ENCODE assay signal across 10 cellular contexts in the genomic region with DNA sequence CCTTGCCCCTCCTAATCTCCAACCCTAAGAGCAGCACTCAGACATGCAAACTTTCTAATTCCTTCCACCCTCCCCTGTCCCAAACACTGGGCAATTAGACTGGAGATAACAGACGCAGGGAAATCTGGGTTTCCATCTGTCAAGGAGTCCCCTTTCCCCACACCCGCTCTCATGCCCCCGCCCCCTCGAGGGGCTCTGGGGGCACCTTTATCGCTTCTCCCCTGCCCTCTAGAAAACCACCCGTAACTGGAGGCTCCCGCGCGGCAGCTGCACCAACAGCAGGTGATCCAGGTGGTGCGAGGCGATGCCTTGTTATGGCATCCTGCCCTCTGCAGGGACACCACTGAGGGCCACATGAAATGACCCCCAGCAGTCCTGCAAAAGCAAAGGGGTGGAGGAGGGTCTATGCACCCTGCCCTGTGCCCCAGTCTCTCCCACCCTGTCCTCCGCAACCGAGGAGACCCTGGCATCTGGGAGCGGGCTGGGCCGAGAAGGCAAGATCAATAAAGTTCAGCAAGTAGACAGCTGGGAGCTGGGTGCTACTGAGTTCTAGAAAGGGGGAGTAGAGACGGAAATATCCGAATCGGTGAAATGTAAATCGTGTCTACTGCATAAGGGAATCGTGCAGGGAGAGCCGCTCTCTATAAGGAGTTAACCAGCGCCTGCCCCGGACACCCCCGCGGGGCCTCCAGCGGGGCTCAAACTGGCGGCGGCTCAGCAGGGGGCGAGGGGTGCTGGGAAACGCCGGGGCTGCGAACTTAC. TPM values are rescaled to one million over a fixed set of nuclear protein-coding genes. Genes with fewer than 3 reads are reported as not detected.
DNase-seq lines count a peak whose midpoint lies in the region; ATAC-seq and TF ChIP-seq lines count a peak whose summit lies in the region.
"Had no signal": no experiment of that assay in that cellular context is flagged by ENCODE, and none has a peak within 500 bp of the region (broad histone marks: within the 10 kb centered on the region; RNA-seq: fewer than 3 reads in every experiment).

No MANE protein-coding gene starts in this region.

- peak overlapping the region in 1 of 2 donors; percentile 82 for H3K27ac ChIP-seq in thoracic aorta

- H3K36me3 ChIP-seq in thoracic aorta, result no peaks in the 10 kb centered on the region

- H3K27ac Mint-ChIP-seq in activated CD4-positive, alpha-beta T cell treated with anti-CD3 and anti-CD28 coated beads, Interleukin-2, amount 10 ng/mL, durations not matched to agents 7 days and 5 days, result peak overlapping the region; percentile 51
- peak overlapping the region in 3 of 5 experiments; percentile 4 to 61 (median 22) for H3K27ac Mint-ChIP-seq in brain
- no peak overlapping the region for H3K27ac Mint-ChIP-seq in memory B cell

- peak overlapping the region; percentile 10 for H3K4me3 Mint-ChIP-seq in activated CD4-positive, alpha-beta T cell treated with anti-CD3 and anti-CD28 coated beads, Interleukin-2, amount 10 ng/mL, durations not matched to agents 7 days and 5 days
- peak overlapping the region; percentile 85 to 90 (median 87) for H3K4me3 Mint-ChIP-seq in brain
- H3K4me3 Mint-ChIP-seq in memory B cell, result peak overlapping the region; percentile 59

- CTCF ChIA-PET in activated CD4-positive, alpha-beta T cell treated with anti-CD3 and anti-CD28 coated beads, Interleukin-2, amount 10 ng/mL, durations not matched to agents 7 days and 5 days (lab: Charles Lee), result no interaction called here

- peaks cover 49% of the 10 kb centered on the region for H3K27me3 Mint-ChIP-seq in activated CD4-positive, alpha-beta T cell treated with anti-CD3 and anti-CD28 coated beads, Interleukin-2, amount 10 ng/mL, durations not matched to agents 7 days and 5 days
- H3K27me3 Mint-ChIP-seq in brain (peaks cover 79% of the 10 kb centered on the region), memory B cell (peaks cover 19% of the 10 kb centered on the region)

- POLR2A ChIA-PET in activated CD4-positive, alpha-beta T cell treated with anti-CD3 and anti-CD28 coated beads, Interleukin-2, amount 10 ng/mL, durations not matched to agents 7 days and 5 days (lab: Charles Lee), result no interaction called here

- peak overlapping the region; percentile 81 for H3K4me3 ChIP-seq in thoracic aorta
- H3K4me3 ChIP-seq: lung had no signal

- H3K36me3 Mint-ChIP-seq in activated CD4-positive, alpha-beta T cell treated with anti-CD3 and anti-CD28 coated beads, Interleukin-2, amount 10 ng/mL, durations not matched to agents 7 days and 5 days (ENCODE audit: low read depth), result no peaks in the 10 kb centered on the region
- H3K36me3 Mint-ChIP-seq in brain, result no peaks in the 10 kb centered on the region
- no peaks in the 10 kb centered on the region for H3K36me3 Mint-ChIP-seq in memory B cell

- peaks cover 0 to 14% of the 10 kb centered on the region in 2 donors for H3K4me1 ChIP-seq in thoracic aorta (ENCODE audit: control insufficient read depth in 1 of 2, low read depth in 2 of 2)

- DNase-seq in activated CD4-positive, alpha-beta T cell treated with anti-CD3 and anti-CD28 coated beads, Interleukin-2, amount 10 ng/mL, durations not matched to agents 7 days and 5 days, result no peak
- DNase-seq in activated CD4-positive, alpha-beta T cell treated with anti-CD3 and anti-CD28 coated beads, Interleukin-2, amount 50 U/mL, for 1 hour, result no peak
- no peak for DNase-seq in memory B cell (ENCODE audit: low spot score in 2 of 2)
- no peak for DNase-seq in thoracic aorta (ENCODE audit: low spot score)
- no peak for DNase-seq in foreskin melanocyte

- peaks cover 9% of the 10 kb centered on the region for H3K4me1 Mint-ChIP-seq in activated CD4-positive, alpha-beta T cell treated with anti-CD3 and anti-CD28 coated beads, Interleukin-2, amount 10 ng/mL, durations not matched to agents 7 days and 5 days
- H3K4me1 Mint-ChIP-seq in brain, result peaks cover 26% of the 10 kb centered on the region
- peaks cover 4% of the 10 kb centered on the region for H3K4me1 Mint-ChIP-seq in memory B cell

- no peaks in the 10 kb centered on the region for H3K9me3 ChIP-seq in thoracic aorta

- TF ChIP-seq CTCF in brain (conservative IDR thresholded peaks at IDR 0.05), result no peak
- no peak for TF ChIP-seq CTCF in thoracic aorta (IDR thresholded peaks at IDR 0.05)

- no peaks in the 10 kb centered on the region for H3K9me3 Mint-ChIP-seq in activated CD4-positive, alpha-beta T cell treated with anti-CD3 and anti-CD28 coated beads, Interleukin-2, amount 10 ng/mL, durations not matched to agents 7 days and 5 days
- H3K9me3 Mint-ChIP-seq in brain, result no peaks in the 10 kb centered on the region
- H3K9me3 Mint-ChIP-seq in memory B cell, result peaks cover 1% of the 10 kb centered on the region

- H3K27me3 ChIP-seq in thoracic aorta (replicated peaks; ENCODE audit: insufficient read depth), result peaks cover 6% of the 10 kb centered on the region

- ATAC-seq in memory B cell (ENCODE audit: low read depth) (no peak), thoracic aorta (ENCODE audit: insufficient number of reproducible peaks, low FRiP score, low read depth) (no peak), GM19395 (IDR thresholded peaks at IDR 0.05; ENCODE audit: unreplicated experiment) (no peak), HG03196 (IDR thresholded peaks at IDR 0.05; ENCODE audit: unreplicated experiment) (no peak)

RNA-seq across cellular contexts. Expression of gene KCTD8, which starts 1.6 kb away (rescaled TPM):
- not detected for total RNA-seq in activated CD4-positive, alpha-beta T cell treated with anti-CD3 and anti-CD28 coated beads, Interleukin-2, amount 10 ng/mL, durations not matched to agents 7 days and 5 days
- polyA plus RNA-seq in brain (ENCODE audit: insufficient read depth, low read depth, low replicate concordance), result 3.5 TPM
- total RNA-seq in thoracic aorta, result 1 to 10 TPM; 1.8 to 4.2 TPM
- polyA plus RNA-seq: BJ had no signal

Comparison
In these comparisons a context has a peak if more than half of its experiments do, and no peak if none do; other contexts are left out.
1. H3K4me3 Mint-ChIP-seq: peak in every context shown above with its lines; median percentile 87 in brain; 59 in memory B cell; 10 in activated CD4-positive, alpha-beta T cell treated with anti-CD3 and anti-CD28 coated beads, Interleukin-2, amount 10 ng/mL, durations not matched to agents 7 days and 5 days.